ENCODE assay signal across 8 cellular contexts in genomic region chr12:89863968-89864367, GRCh38.
A peak's percentile ranks its signal among the peaks of the same experiment; 100 is the strongest.
DNase-seq lines count a peak whose midpoint lies in the region; ATAC-seq, FAIRE-seq and TF ChIP-seq lines count a peak whose summit lies in the region.

No MANE protein-coding gene starts in this region.

- no peaks in the 10 kb centered on the region for H3K9me3 ChIP-seq in WERI-Rb-1 (ENCODE audit: severe bottlenecking)

- peak overlapping the region; percentile 70 for H3K4me3 Mint-ChIP-seq in activated CD4-positive, alpha-beta T cell treated with anti-CD3 and anti-CD28 coated beads for 36 hours
- peak overlapping the region; percentile 17 to 81 for H3K4me3 Mint-ChIP-seq in stimulated activated naive B cell treated with anti-CD40 and anti-IgM and Interleukin-4, amounts not matched to agents 10 μg/mL and 1 μg/mL and 100 μg/mL, for 72 hours

- ATAC-seq in activated CD4-positive, alpha-beta T cell treated with anti-CD3 and anti-CD28 coated beads for 36 hours = peak; percentile 25
- peak; percentile 62 to 64 for ATAC-seq in stimulated activated naive B cell treated with anti-CD40 and anti-IgM and Interleukin-4, amounts not matched to agents 10 μg/mL and 1 μg/mL and 100 μg/mL, for 72 hours (replicated peaks)

- no peaks in the 10 kb centered on the region for H3K36me3 ChIP-seq in WERI-Rb-1

- peak; percentile 69 for FAIRE-seq in colon (lab: Jason Lieb, UNC)

- POLR2A ChIA-PET in activated CD4-positive, alpha-beta T cell treated with anti-CD3 and anti-CD28 coated beads for 36 hours (lab: Charles Lee) = interaction anchor here (0.7 to 1.0 kb wide), 3 partner anchors 87 to 636 kb away, joined by 3 to 6 read pairs (median 4); no protein-coding TSS in a partner anchor

- peaks cover 8% of the 10 kb centered on the region for H3K9me3 Mint-ChIP-seq in activated CD4-positive, alpha-beta T cell treated with anti-CD3 and anti-CD28 coated beads for 36 hours (ENCODE audit: low read depth)
- H3K9me3 Mint-ChIP-seq in stimulated activated naive B cell treated with anti-CD40 and anti-IgM and Interleukin-4, amounts not matched to agents 10 μg/mL and 1 μg/mL and 100 μg/mL, for 72 hours = peaks cover 3 to 6% of the 10 kb centered on the region in 2 donors

- DNase-seq in activated CD4-positive, alpha-beta T cell treated with anti-CD3 and anti-CD28 coated beads for 36 hours = no peak
- DNase-seq in activated CD4-positive, alpha-beta T cell treated with anti-CD3 and anti-CD28 coated beads for 1 hour = no peak
- DNase-seq in LHCN-M2 (ENCODE audit: low read depth) (peak; percentile 40), HuH-7 (ENCODE audit: low spot score) (no peak), cortex of kidney (lab: John Stamatoyannopoulos, UW) (no peak), WERI-Rb-1 (no peak)
- DNase-seq in stimulated activated naive B cell treated with anti-CD40 and anti-IgM and Interleukin-4, amounts not matched to agents 10 μg/mL and 1 μg/mL and 100 μg/mL, for 72 hours = no peak

- peaks cover 52% of the 10 kb centered on the region for H3K4me1 Mint-ChIP-seq in activated CD4-positive, alpha-beta T cell treated with anti-CD3 and anti-CD28 coated beads for 36 hours
- peaks cover 36 to 58% of the 10 kb centered on the region in 2 donors for H3K4me1 Mint-ChIP-seq in stimulated activated naive B cell treated with anti-CD40 and anti-IgM and Interleukin-4, amounts not matched to agents 10 μg/mL and 1 μg/mL and 100 μg/mL, for 72 hours

- CTCF ChIA-PET in activated CD4-positive, alpha-beta T cell treated with anti-CD3 and anti-CD28 coated beads for 36 hours (lab: Charles Lee) = interaction anchor here (0.7 kb wide), 1 partner anchor 151 kb away, joined by 4 read pairs; no protein-coding TSS in a partner anchor

- H3K4me3 ChIP-seq in WERI-Rb-1 (ENCODE audit: low read depth, low read length) = no peak overlapping the region

- TF ChIP-seq CTCF in WERI-Rb-1 (IDR thresholded peaks at IDR 0.05; ENCODE audit: low read depth, low read length) = no peak

- no peaks in the 10 kb centered on the region for H3K27me3 Mint-ChIP-seq in activated CD4-positive, alpha-beta T cell treated with anti-CD3 and anti-CD28 coated beads for 36 hours
- no peaks in the 10 kb centered on the region for H3K27me3 Mint-ChIP-seq in stimulated activated naive B cell treated with anti-CD40 and anti-IgM and Interleukin-4, amounts not matched to agents 10 μg/mL and 1 μg/mL and 100 μg/mL, for 72 hours

- H3K27me3 ChIP-seq in WERI-Rb-1 (ENCODE audit: insufficient read depth, low read depth, severe bottlenecking) = no peaks in the 10 kb centered on the region

- peak overlapping the region; percentile 98 for H3K27ac Mint-ChIP-seq in activated CD4-positive, alpha-beta T cell treated with anti-CD3 and anti-CD28 coated beads for 36 hours
- peak overlapping the region; percentile 98 for H3K27ac Mint-ChIP-seq in stimulated activated naive B cell treated with anti-CD40 and anti-IgM and Interleukin-4, amounts not matched to agents 10 μg/mL and 1 μg/mL and 100 μg/mL, for 72 hours

- intact Hi-C loops in activated CD4-positive, alpha-beta T cell treated with anti-CD3 and anti-CD28 coated beads for 36 hours (cut with DNase I, micrococcal nuclease) = loop anchor here (1.0 to 5.0 kb wide), 10 partner anchors 17 to 824 kb away; partner anchors contain the start of gene ATP2B1 (in 1 of the 2)

- H3K27ac ChIP-seq in WERI-Rb-1 = no peak overlapping the region

- peaks cover 2% of the 10 kb centered on the region for H3K36me3 Mint-ChIP-seq in activated CD4-positive, alpha-beta T cell treated with anti-CD3 and anti-CD28 coated beads for 36 hours (ENCODE audit: low read depth)
- peaks cover 4 to 5% of the 10 kb centered on the region in 2 donors for H3K36me3 Mint-ChIP-seq in stimulated activated naive B cell treated with anti-CD40 and anti-IgM and Interleukin-4, amounts not matched to agents 10 μg/mL and 1 μg/mL and 100 μg/mL, for 72 hours
